Comparison of ENCODE assay signal across 25 cellular contexts in the genomic region with DNA sequence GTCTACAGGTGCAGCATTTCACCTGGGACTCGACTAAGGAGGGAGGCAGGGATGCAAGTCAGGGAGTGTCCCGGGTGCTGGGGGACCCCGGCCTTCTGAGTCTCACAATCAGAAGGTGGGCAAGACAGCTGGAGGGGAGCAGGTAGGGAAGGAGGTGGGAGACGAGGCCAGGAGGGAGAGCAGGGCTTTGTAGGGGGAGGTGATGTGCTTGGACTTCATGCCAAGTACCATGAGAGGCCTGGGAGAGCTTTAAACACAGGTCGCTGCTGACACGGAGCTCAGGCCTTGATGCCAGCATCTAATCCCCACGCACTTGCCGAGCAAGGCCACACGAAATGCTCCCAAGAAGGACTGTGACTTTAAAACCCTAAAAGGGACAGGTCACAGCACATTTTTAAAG.
"Had no signal": no experiment of that assay in that cellular context is flagged by ENCODE, and none has a peak within 500 bp of the region (broad histone marks: within the 10 kb centered on the region; RNA-seq: fewer than 3 reads in every experiment).

No MANE protein-coding gene starts in this region.

- H3K36me3 ChIP-seq: esophagus squamous epithelium, heart right ventricle, lower lobe of right lung, pancreas, stomach, tibial artery had no signal

- H3K4me2 ChIP-seq: smooth muscle cell had no signal

- H3K9me3 ChIP-seq: esophagus squamous epithelium, lower lobe of right lung, pancreas, stomach, tibial artery had no signal

- ATAC-seq: effector memory CD8-positive, alpha-beta T cell; heart right ventricle; left ventricle myocardium superior; lower lobe of right lung; naive thymus-derived CD8-positive, alpha-beta T cell; pancreas; sciatic nerve had no signal

- H3K9me3 Mint-ChIP-seq: effector memory CD8-positive, alpha-beta T cell; naive thymus-derived CD8-positive, alpha-beta T cell; nephron progenitor cell; type B pancreatic cell had no signal

- H3K4me3 Mint-ChIP-seq: effector memory CD8-positive, alpha-beta T cell; naive thymus-derived CD8-positive, alpha-beta T cell; nephron progenitor cell; type B pancreatic cell had no signal

- H3K4me1 ChIP-seq: esophagus squamous epithelium, heart right ventricle, lower lobe of right lung, pancreas, stomach, tibial artery had no signal

- H3K4me3 ChIP-seq: esophagus squamous epithelium, heart right ventricle, lower lobe of right lung, pancreas, smooth muscle cell, stomach, tibial artery had no signal

- H3K27ac ChIP-seq: esophagus squamous epithelium, heart right ventricle, lower lobe of right lung, pancreas, stomach, tibial artery had no signal

- H3K27me3 ChIP-seq: esophagus squamous epithelium, pancreas, stomach, tibial artery had no signal

- H3K27ac Mint-ChIP-seq: effector memory CD8-positive, alpha-beta T cell; naive thymus-derived CD8-positive, alpha-beta T cell; progenitor cell of endocrine pancreas; type B pancreatic cell had no signal

- DNase-seq: cortex of kidney; effector memory CD8-positive, alpha-beta T cell; erythroblast; esophagus squamous epithelium; foreskin melanocyte; glutamatergic neuron; heart right ventricle; hippocampal formation; left ventricle myocardium superior; lower lobe of right lung; naive thymus-derived CD8-positive, alpha-beta T cell; nephron progenitor cell; occipital lobe; pancreas; stimulated activated CD4-positive, alpha-beta T cell treated with anti-CD3 and anti-CD28 coated beads, Interleukin-12 subunit alpha, Interleukin-12 subunit beta, amount 100 ng/mL, for 4 hours; stimulated activated CD4-positive, alpha-beta T cell treated with anti-CD3 and anti-CD28 coated beads, Interleukin-1b, Interleukin-23, amount 100 ng/mL, for 48 hours; stimulated activated CD4-positive, alpha-beta T cell treated with anti-CD3 and anti-CD28 coated beads, Interleukin-4, amount 100 ng/mL, for 1 hour; stimulated activated CD8-positive, alpha-beta memory T cell treated with anti-CD3 and anti-CD28 coated beads, Interleukin-4, amount 100 ng/mL, for 48 hours; stimulated activated naive CD4-positive, alpha-beta T cell treated with Interleukin-2 at 50 U/mL for 16 hours; stomach; tibial artery had no signal

- H3K36me3 Mint-ChIP-seq: naive thymus-derived CD8-positive, alpha-beta T cell; type B pancreatic cell had no signal
